In genomic region chr6:25462235-25462897, GRCh38 we compare ENCODE assay signal across 16 cellular contexts.
A peak's percentile ranks its signal among the peaks of the same experiment; 100 is the strongest.
DNase-seq lines count a peak whose midpoint lies in the region; ATAC-seq and TF ChIP-seq lines count a peak whose summit lies in the region.
"Had no signal": no experiment of that assay in that cellular context is flagged by ENCODE, and none has a peak within 500 bp of the region (broad histone marks: within the 10 kb centered on the region; RNA-seq: fewer than 3 reads in every experiment).

No MANE protein-coding gene starts in this region.

- no peak for ATAC-seq in HG02970 (IDR thresholded peaks at IDR 0.05; ENCODE audit: low FRiP score, unreplicated experiment)
- ATAC-seq: A549, HCT116 had no signal

- no peaks in the 10 kb centered on the region for H3K27me3 ChIP-seq in HUES48 (ENCODE audit: control insufficient read depth, insufficient read depth, low read length)
- H3K27me3 ChIP-seq in mesendoderm (ENCODE audit: insufficient read depth, low read length, poor library complexity), result no peaks in the 10 kb centered on the region
- no peaks in the 10 kb centered on the region for H3K27me3 ChIP-seq in WERI-Rb-1 (ENCODE audit: insufficient read depth, low read depth, severe bottlenecking)
- H3K27me3 ChIP-seq: BLaER1 treated with 17β-estradiol and CSF1 and Interleukin-3, amounts not matched to agents 10 nM and 100 nM; SJCRH30 had no signal

- no peaks in the 10 kb centered on the region for H3K79me1 ChIP-seq in mesendoderm (ENCODE audit: low read length)

- H3K9me3 ChIP-seq in HUES48 (ENCODE audit: control insufficient read depth, insufficient read depth, low read length), result no peaks in the 10 kb centered on the region
- H3K9me3 ChIP-seq in WERI-Rb-1 (ENCODE audit: severe bottlenecking), result no peaks in the 10 kb centered on the region
- H3K9me3 ChIP-seq: A549; BLaER1 treated with 17β-estradiol and CSF1 and Interleukin-3, amounts not matched to agents 10 nM and 100 nM; SJCRH30 had no signal

- TF ChIP-seq CTCF in foreskin fibroblast (IDR thresholded peaks at IDR 0.05; ENCODE audit: low read depth, low read length) (no peak), WERI-Rb-1 (IDR thresholded peaks at IDR 0.05; ENCODE audit: low read depth, low read length) (no peak)

- H3K4me3 ChIP-seq in HUES48 (ENCODE audit: low read depth, low read length), result peak overlapping the region; percentile 40
- H3K4me3 ChIP-seq in mesendoderm (ENCODE audit: low read length), result no peak overlapping the region
- H3K4me3 ChIP-seq in foreskin fibroblast (ENCODE audit: low read depth in 1 of 2, low read length in 2 of 2), result no peak overlapping the region
- no peak overlapping the region for H3K4me3 ChIP-seq in WERI-Rb-1 (ENCODE audit: low read depth, low read length)
- H3K4me3 ChIP-seq: A549; BLaER1 treated with 17β-estradiol and CSF1 and Interleukin-3, amounts not matched to agents 10 nM and 100 nM; SJCRH30 had no signal

- H3K23ac ChIP-seq in mesendoderm (ENCODE audit: low read length), result no peak overlapping the region

- no peak overlapping the region for H3K4me2 ChIP-seq in mesendoderm (ENCODE audit: low read length)
- H3K4me2 ChIP-seq: A549; BLaER1 treated with 17β-estradiol and CSF1 and Interleukin-3, amounts not matched to agents 10 nM and 100 nM had no signal

- DNase-seq in DMS79 treated with DMSO at 0.1 percent for 48 hours (lab: John Stamatoyannopoulos, UW) (peak; percentile 73), astrocyte of the hippocampus (ENCODE audit: low read depth, low spot score) (peak; percentile 16), mesendoderm (peak; percentile 37), foreskin fibroblast (no peak), WERI-Rb-1 (no peak)
- DNase-seq: NCI-H1092; NCI-H1694 treated with DMSO at 0.1 percent for 48 hours; NCI-H446 treated with DMSO at 0.1 percent for 48 hours; NK-92 treated with Interleukin-12 subunit alpha and Interleukin-12 subunit beta, amount 100 ng/mL, for 24 hours; RPMI8226; SJCRH30 had no signal

- H3K18ac ChIP-seq in mesendoderm (ENCODE audit: low read length), result no peak overlapping the region

- no peak overlapping the region for H2BK120ac ChIP-seq in mesendoderm (ENCODE audit: low read depth, low read length)

- no peak overlapping the region for H2BK5ac ChIP-seq in mesendoderm (ENCODE audit: low read length)

- H3K79me2 ChIP-seq in mesendoderm (ENCODE audit: control insufficient read depth, insufficient read depth, low read length), result no peaks in the 10 kb centered on the region

- H3K27ac ChIP-seq in HUES48 (ENCODE audit: low read depth, low read length), result peak overlapping the region; percentile 80
- H3K27ac ChIP-seq in mesendoderm (ENCODE audit: low read depth, low read length), result no peak overlapping the region
- H3K27ac ChIP-seq in WERI-Rb-1, result no peak overlapping the region
- H3K27ac ChIP-seq: A549; BLaER1 treated with 17β-estradiol and CSF1 and Interleukin-3, amounts not matched to agents 10 nM and 100 nM; SJCRH30 had no signal

- WGBS in mesendoderm (ENCODE audit: extremely low coverage, insufficient coverage, low lambda C conversion rate), result no CpG with 5 or more reads among the region's 7 CpGs

- no peak overlapping the region for H2BK15ac ChIP-seq in mesendoderm (replicated peaks; ENCODE audit: low read depth)

- H3K4me1 ChIP-seq in HUES48 (ENCODE audit: control insufficient read depth, insufficient read depth, low read length) (peaks cover 38% of the 10 kb centered on the region), mesendoderm (ENCODE audit: control insufficient read depth, low read depth, low read length) (peaks cover 3% of the 10 kb centered on the region)
- H3K4me1 ChIP-seq: SJCRH30 had no signal

- peaks cover 7% of the 10 kb centered on the region; the same call in 1 of the 2 replicates for H3K36me3 ChIP-seq in HUES48 (ENCODE audit: control insufficient read depth, insufficient read depth, low read length)
- no peaks in the 10 kb centered on the region for H3K36me3 ChIP-seq in mesendoderm (ENCODE audit: control insufficient read depth, insufficient read depth, low read length)
- no peaks in the 10 kb centered on the region for H3K36me3 ChIP-seq in WERI-Rb-1
- H3K36me3 ChIP-seq: BLaER1 treated with 17β-estradiol and CSF1 and Interleukin-3, amounts not matched to agents 10 nM and 100 nM; SJCRH30 had no signal

- no peak overlapping the region for H4K5ac ChIP-seq in mesendoderm (ENCODE audit: low read length)

- no peak overlapping the region for H3K4ac ChIP-seq in mesendoderm (ENCODE audit: low read depth, low read length)

- no peak overlapping the region for H3K9ac ChIP-seq in HUES48 (ENCODE audit: low read depth, low read length)
- no peak overlapping the region for H3K9ac ChIP-seq in mesendoderm (ENCODE audit: low read length)
- H3K9ac ChIP-seq: BLaER1 treated with 17β-estradiol and CSF1 and Interleukin-3, amounts not matched to agents 10 nM and 100 nM had no signal

- no peak overlapping the region for H4K8ac ChIP-seq in mesendoderm (ENCODE audit: low read depth, low read length)

- peak overlapping the region; percentile 3 for H3K56ac ChIP-seq in mesendoderm (ENCODE audit: low read length)

- H2AK5ac ChIP-seq in mesendoderm (ENCODE audit: low read length), result no peak overlapping the region

Comparison
In these comparisons a context has a peak if more than half of its experiments do, and no peak if none do; other contexts are left out.
1. DNase-seq: peak in DMS79 treated with DMSO at 0.1 percent for 48 hours (single experiment), astrocyte of the hippocampus (single experiment) and mesendoderm (single experiment); none in foreskin fibroblast (0 of 2) and WERI-Rb-1 (single experiment).